In genomic region chr7:85186521-85187241, GRCh38 we compare ENCODE assay signal across 7 cellular contexts. TPM values are rescaled to one million over a fixed set of nuclear protein-coding genes. Genes with fewer than 3 reads are reported as not detected.
DNase-seq lines count a peak whose midpoint lies in the region; ATAC-seq and TF ChIP-seq lines count a peak whose summit lies in the region.

Gene SEMA3D (minus strand): TSS chr7:85187056. CDS start chr7:85121891, 65,165 bp downstream.

- H3K4me1 ChIP-seq in NT2/D1 (ENCODE audit: insufficient read depth, insufficient read length) (peaks cover 2% of the 10 kb centered on the region), mammary epithelial cell (ENCODE audit: insufficient read depth, low read length) (peaks cover 11% of the 10 kb centered on the region), skeletal muscle satellite cell (ENCODE audit: control insufficient read depth, insufficient read depth, low read length) (peaks cover 3% of the 10 kb centered on the region)

- H3K36me3 ChIP-seq in NT2/D1 (ENCODE audit: insufficient read depth, insufficient read length, low read length), result no peaks in the 10 kb centered on the region
- no peaks in the 10 kb centered on the region for H3K36me3 ChIP-seq in mammary epithelial cell (ENCODE audit: insufficient read depth, low read length)
- no peaks in the 10 kb centered on the region for H3K36me3 ChIP-seq in skeletal muscle satellite cell (ENCODE audit: insufficient read depth, low read length)

- dilution Hi-C loops in mammary epithelial cell (cut with HindIII; ENCODE audit: low sequenced_read_pairs), result no loop called here

- 3% methylated on average over 26 of the region's 45 CpGs for WGBS in mammary epithelial cell (ENCODE audit: low coverage, missing lambda C conversion rate)

- H3K9me3 ChIP-seq in NT2/D1 (ENCODE audit: insufficient read depth, low read length) (no peaks in the 10 kb centered on the region), mammary epithelial cell (replicated peaks; ENCODE audit: insufficient read depth, low read length) (no peaks in the 10 kb centered on the region), skeletal muscle satellite cell (replicated peaks; ENCODE audit: low read length) (no peaks in the 10 kb centered on the region)

- peak within 1 kb of the TSS; percentile 100 for H2AFZ ChIP-seq in mammary epithelial cell (ENCODE audit: low read depth, low read length)

- no peak within 1 kb of the TSS for H3K27ac ChIP-seq in HL-60 (replicated peaks)
- H3K27ac ChIP-seq in mammary epithelial cell (ENCODE audit: insufficient read depth, low read depth, low read length), result no peak within 1 kb of the TSS

- in situ Hi-C loops in mammary epithelial cell (cut with MboI; ENCODE audit: low sequenced_read_pairs in 2 of 2), result loop anchor here in 1 of 2 donors (5.0 kb wide), 1 partner anchor 139 kb away; no protein-coding TSS in a partner anchor

- DNase-seq in GM04503 (ENCODE audit: low read depth) (peak; percentile 39), HL-60 (ENCODE audit: low read depth in 1 of 2, low spot score in 1 of 2) (peak; percentile 16 to 64), NT2/D1 (ENCODE audit: low read depth, low spot score) (peak; percentile 83), mammary epithelial cell (peak; percentile 86), iPS-NIHi11 (ENCODE audit: low spot score) (peak; percentile 88)

- H3K4me3 ChIP-seq in HL-60 (replicated peaks; ENCODE audit: insufficient read depth, low read length) (peak within 1 kb of the TSS; percentile 52), NT2/D1 (ENCODE audit: insufficient read length, low read depth) (peak within 1 kb of the TSS; percentile 72), mammary epithelial cell (replicated peaks in 1 of 3; ENCODE audit: insufficient read depth in 1 of 3, low read depth in 2 of 3, low read length in 3 of 3) (peak within 1 kb of the TSS; percentile 82 to 88 (median 85)), skeletal muscle satellite cell (ENCODE audit: low read length) (peak within 1 kb of the TSS; percentile 87)

- intact Hi-C loops in mammary epithelial cell (cut with micrococcal nuclease), result loop anchor here (1.0 to 5.0 kb wide), 7 partner anchors 72 to 664 kb away; no protein-coding TSS in a partner anchor

- H3K27me3 ChIP-seq in HL-60 (ENCODE audit: insufficient read depth, poor library complexity, severe bottlenecking), result peaks cover 35% of the 10 kb centered on the region
- H3K27me3 ChIP-seq in NT2/D1 (ENCODE audit: insufficient read depth, insufficient read length), result peaks cover 40% of the 10 kb centered on the region
- H3K27me3 ChIP-seq in mammary epithelial cell (ENCODE audit: insufficient read depth, low read length), result no peaks in the 10 kb centered on the region
- H3K27me3 ChIP-seq in skeletal muscle satellite cell (ENCODE audit: control insufficient read depth, insufficient read depth, low read length), result peaks cover 78% of the 10 kb centered on the region

- H4K20me1 ChIP-seq in mammary epithelial cell (ENCODE audit: insufficient read depth, low read length), result no peaks in the 10 kb centered on the region

- H3K4me2 ChIP-seq in mammary epithelial cell (ENCODE audit: insufficient read depth, low read depth, low read length), result peak within 1 kb of the TSS; percentile 84
- peak within 1 kb of the TSS; percentile 100 for H3K4me2 ChIP-seq in skeletal muscle satellite cell (ENCODE audit: low read length)

- TF ChIP-seq CTCF in HL-60 (IDR thresholded peaks at IDR 0.05; ENCODE audit: insufficient read depth, low read length) (peak; percentile 62), mammary epithelial cell (conservative IDR thresholded peaks at IDR 0.05 in 1 of 2, IDR thresholded peaks at IDR 0.05 in 1 of 2; ENCODE audit: extremely low read depth in 1 of 2, insufficient read depth in 1 of 2, low read depth in 1 of 2, low read length in 2 of 2) (peak; percentile 80 to 88)

- H3K79me2 ChIP-seq in mammary epithelial cell (ENCODE audit: insufficient read depth, low read length), result peaks cover 4% of the 10 kb centered on the region

- H3K9ac ChIP-seq in NT2/D1 (ENCODE audit: insufficient read length, low read depth) (peak within 1 kb of the TSS; percentile 74), mammary epithelial cell (ENCODE audit: insufficient read depth, low read length) (peak within 1 kb of the TSS; percentile 56), skeletal muscle satellite cell (ENCODE audit: low read depth, low read length) (peak within 1 kb of the TSS; percentile 44)

- ATAC-seq in GM21447 (IDR thresholded peaks at IDR 0.05; ENCODE audit: unreplicated experiment), result peak; percentile 95

- BruUV-seq in mammary epithelial cell (replicated peaks; lab: Mats Ljungman, UMichigan), result no TSS peak

- CTCF ChIA-PET in mammary epithelial cell (lab: Charles Lee; ENCODE audit: low non-redundant PET), result interaction anchor here (0.5 to 1.0 kb wide), 5 partner anchors 24 to 1815 kb away, joined by 3 to 6 read pairs (median 3); no protein-coding TSS in a partner anchor

RNA-seq across cellular contexts. Expression of gene SEMA3D, which starts in this region (rescaled TPM):
- total RNA-seq in mammary epithelial cell, result 1 to 10 TPM; 3.5 to 9.5 TPM
- 5.8 TPM for polyA plus RNA-seq in mammary epithelial cell
- polyA minus RNA-seq in mammary epithelial cell, result 4.8 TPM
- total RNA-seq in skeletal muscle satellite cell (2012; rRNA removed), result 0.22 TPM in 1 of 2 replicates, not detected in the other
